1 cellular context compared by ENCODE assay signal in the genomic region with DNA sequence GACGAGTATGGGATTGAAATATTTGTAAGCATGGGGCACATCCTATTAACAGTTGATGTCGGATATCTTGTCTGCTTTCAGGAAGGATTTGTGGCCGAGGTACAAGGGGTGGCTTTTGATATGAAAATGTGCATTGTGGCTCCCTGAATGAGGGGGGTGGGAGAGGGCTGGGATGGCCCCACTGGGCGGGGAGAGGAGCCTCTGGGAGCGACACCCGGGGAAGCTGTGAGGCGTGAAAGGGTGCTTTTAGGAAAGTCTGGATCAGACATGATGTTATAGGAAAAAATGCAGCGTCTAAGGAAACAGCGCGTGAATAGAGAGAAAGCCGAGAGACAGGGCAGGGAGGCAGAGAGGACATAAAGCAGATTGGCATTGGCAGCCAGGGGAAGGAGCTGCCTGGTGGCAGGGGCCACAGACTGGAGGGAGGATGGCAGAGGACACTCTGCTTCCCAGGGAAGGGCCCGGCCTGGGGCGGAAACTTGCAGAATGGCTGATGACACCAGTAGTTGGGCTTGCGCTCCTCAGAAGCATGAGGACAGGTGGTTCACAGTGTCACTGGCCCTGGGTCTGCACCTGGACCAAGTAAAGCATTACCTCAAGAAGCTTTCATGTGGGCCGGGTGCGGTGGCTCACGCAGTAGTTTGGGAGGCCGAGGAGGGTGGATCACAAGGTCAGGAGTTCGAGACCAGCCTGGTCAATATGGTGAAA.
TF ChIP-seq lines count a peak whose summit lies in the region.

No MANE protein-coding gene starts in this region.

TF ChIP-seq in GM23338, 12 proteins besides CTCF, POLR2A, EP300 and RAD21 (continued from another document):
- TF ChIP-seq, protein P1, sequence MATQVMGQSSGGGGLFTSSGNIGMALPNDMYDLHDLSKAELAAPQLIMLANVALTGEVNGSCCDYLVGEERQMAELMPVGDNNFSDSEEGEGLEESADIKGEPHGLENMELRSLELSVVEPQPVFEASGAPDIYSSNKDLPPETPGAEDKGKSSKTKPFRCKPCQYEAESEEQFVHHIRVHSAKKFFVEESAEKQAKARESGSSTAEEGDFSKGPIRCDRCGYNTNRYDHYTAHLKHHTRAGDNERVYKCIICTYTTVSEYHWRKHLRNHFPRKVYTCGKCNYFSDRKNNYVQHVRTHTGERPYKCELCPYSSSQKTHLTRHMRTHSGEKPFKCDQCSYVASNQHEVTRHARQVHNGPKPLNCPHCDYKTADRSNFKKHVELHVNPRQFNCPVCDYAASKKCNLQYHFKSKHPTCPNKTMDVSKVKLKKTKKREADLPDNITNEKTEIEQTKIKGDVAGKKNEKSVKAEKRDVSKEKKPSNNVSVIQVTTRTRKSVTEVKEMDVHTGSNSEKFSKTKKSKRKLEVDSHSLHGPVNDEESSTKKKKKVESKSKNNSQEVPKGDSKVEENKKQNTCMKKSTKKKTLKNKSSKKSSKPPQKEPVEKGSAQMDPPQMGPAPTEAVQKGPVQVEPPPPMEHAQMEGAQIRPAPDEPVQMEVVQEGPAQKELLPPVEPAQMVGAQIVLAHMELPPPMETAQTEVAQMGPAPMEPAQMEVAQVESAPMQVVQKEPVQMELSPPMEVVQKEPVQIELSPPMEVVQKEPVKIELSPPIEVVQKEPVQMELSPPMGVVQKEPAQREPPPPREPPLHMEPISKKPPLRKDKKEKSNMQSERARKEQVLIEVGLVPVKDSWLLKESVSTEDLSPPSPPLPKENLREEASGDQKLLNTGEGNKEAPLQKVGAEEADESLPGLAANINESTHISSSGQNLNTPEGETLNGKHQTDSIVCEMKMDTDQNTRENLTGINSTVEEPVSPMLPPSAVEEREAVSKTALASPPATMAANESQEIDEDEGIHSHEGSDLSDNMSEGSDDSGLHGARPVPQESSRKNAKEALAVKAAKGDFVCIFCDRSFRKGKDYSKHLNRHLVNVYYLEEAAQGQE (IDR thresholded peaks at IDR 0.05; ENCODE audit: unreplicated experiment), result no peak
- no peak for TF ChIP-seq STAT1 (IDR thresholded peaks at IDR 0.05; ENCODE audit: unreplicated experiment)
- no peak for TF ChIP-seq JUNB (IDR thresholded peaks at IDR 0.05; ENCODE audit: unreplicated experiment)
- no peak for TF ChIP-seq EZH2phosphoT487 (IDR thresholded peaks at IDR 0.05; ENCODE audit: unreplicated experiment)
- no peak for TF ChIP-seq EZH2 (IDR thresholded peaks at IDR 0.05; ENCODE audit: low read depth, unreplicated experiment)
- TF ChIP-seq CREB1 (CRISPR knock-in tag; IDR thresholded peaks at IDR 0.05; ENCODE audit: low read depth), result no peak
- TF ChIP-seq, protein P2, sequence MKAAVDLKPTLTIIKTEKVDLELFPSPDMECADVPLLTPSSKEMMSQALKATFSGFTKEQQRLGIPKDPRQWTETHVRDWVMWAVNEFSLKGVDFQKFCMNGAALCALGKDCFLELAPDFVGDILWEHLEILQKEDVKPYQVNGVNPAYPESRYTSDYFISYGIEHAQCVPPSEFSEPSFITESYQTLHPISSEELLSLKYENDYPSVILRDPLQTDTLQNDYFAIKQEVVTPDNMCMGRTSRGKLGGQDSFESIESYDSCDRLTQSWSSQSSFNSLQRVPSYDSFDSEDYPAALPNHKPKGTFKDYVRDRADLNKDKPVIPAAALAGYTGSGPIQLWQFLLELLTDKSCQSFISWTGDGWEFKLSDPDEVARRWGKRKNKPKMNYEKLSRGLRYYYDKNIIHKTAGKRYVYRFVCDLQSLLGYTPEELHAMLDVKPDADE (IDR thresholded peaks at IDR 0.05), result no peak
